Comparison of ENCODE assay signal across 12 cellular contexts in the genomic region with DNA sequence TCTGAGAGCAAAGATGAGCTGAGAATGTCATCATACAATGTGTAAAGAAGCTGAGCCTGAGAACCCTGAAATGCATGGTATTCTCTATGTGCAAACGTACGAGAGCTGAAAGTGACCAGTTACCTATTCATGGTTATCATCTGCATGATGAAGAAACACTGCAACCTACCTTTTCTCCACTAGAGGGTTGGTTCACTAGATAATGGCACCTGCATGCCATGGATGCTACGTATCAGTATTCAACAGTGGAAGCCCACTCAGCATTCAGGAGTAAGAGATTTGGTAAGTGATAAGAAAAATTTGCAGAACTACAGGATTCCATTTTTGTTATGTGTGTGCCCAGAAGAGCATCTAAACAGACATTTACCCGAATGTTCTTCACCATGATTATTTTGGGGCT.
DNase-seq lines count a peak whose midpoint lies in the region; ATAC-seq, FAIRE-seq and TF ChIP-seq lines count a peak whose summit lies in the region.
"Had no signal": no experiment of that assay in that cellular context is flagged by ENCODE, and none has a peak within 500 bp of the region (broad histone marks: within the 10 kb centered on the region; RNA-seq: fewer than 3 reads in every experiment).

No MANE protein-coding gene starts in this region.

- TF ChIP-seq CTCF in PC-9 (conservative IDR thresholded peaks at IDR 0.05) (peak; percentile 68), gastrocnemius medialis (IDR thresholded peaks at IDR 0.05 in 4 of 5, conservative IDR thresholded peaks at IDR 0.05 in 1 of 5) (no peak)

- no peak overlapping the region for H2AFZ ChIP-seq in PC-9

- no peaks in the 10 kb centered on the region for H3K4me1 ChIP-seq in PC-9 (replicated peaks; ENCODE audit: insufficient read depth)
- H3K4me1 ChIP-seq in gastrocnemius medialis: no peaks in the 10 kb centered on the region
- H3K4me1 ChIP-seq: foreskin keratinocyte had no signal

- no peak overlapping the region for H3K27ac ChIP-seq in PC-9
- no peak overlapping the region for H3K27ac ChIP-seq in gastrocnemius medialis
- H3K27ac ChIP-seq: foreskin keratinocyte had no signal

- peak; percentile 26 for DNase-seq in COR-L47 (lab: John Stamatoyannopoulos, UW)
- DNase-seq in HT-29 (ENCODE audit: low spot score): peak; percentile 56
- DNase-seq in PC-9: peak in 1 of 2 experiments; percentile 43
- DNase-seq in left colon: no peak
- DNase-seq in mucosa of gallbladder (ENCODE audit: low spot score): no peak
- no peak for DNase-seq in amniotic stem cell (lab: John Stamatoyannopoulos, UW)
- no peak for DNase-seq in HTR-8/SVneo (ENCODE audit: insufficient read length, low spot score)
- DNase-seq in gastrocnemius medialis: no peak
- DNase-seq: activated CD4-positive, alpha-beta T cell treated with anti-CD3 and anti-CD28 coated beads, Interleukin-2, amount 50 U/mL, for 1 hour; activated naive CD4-positive, alpha-beta T cell; cortex of kidney; foreskin keratinocyte had no signal

- H3K9me3 ChIP-seq in PC-9 (ENCODE audit: insufficient read depth, low read depth): no peaks in the 10 kb centered on the region
- no peaks in the 10 kb centered on the region for H3K9me3 ChIP-seq in gastrocnemius medialis

- H3K36me3 ChIP-seq in PC-9 (ENCODE audit: low read depth): no peaks in the 10 kb centered on the region
- no peaks in the 10 kb centered on the region for H3K36me3 ChIP-seq in gastrocnemius medialis

- POLR2A ChIA-PET in PC-9 (lab: Charles Lee; ENCODE audit: unreplicated experiment): no interaction called here

- no peak for FAIRE-seq in HTR-8/SVneo (lab: Jason Lieb, UNC)

- no peaks in the 10 kb centered on the region for H3K79me2 ChIP-seq in PC-9 (ENCODE audit: low read depth)

- in situ Hi-C loops in gastrocnemius medialis (cut with MboI; ENCODE audit: low sequenced_read_pairs in 4 of 4): no loop called here

- no peak overlapping the region for H3K4me2 ChIP-seq in PC-9

- H3K9me2 ChIP-seq in PC-9 (ENCODE audit: insufficient read depth): no peaks in the 10 kb centered on the region; the same call in 1 of the 2 replicates

- ATAC-seq in left colon (peak; percentile 39), gastrocnemius medialis (no peak)
- ATAC-seq: foreskin keratinocyte had no signal

- intact Hi-C loops in PC-9 (cut with micrococcal nuclease; ENCODE audit: unreplicated experiment): no loop called here
- intact Hi-C loops in left colon (cut with DNase I, micrococcal nuclease): no loop called here
- intact Hi-C loops in gastrocnemius medialis (cut with DNase I; ENCODE audit: low total_unique reads): no loop called here

- no peak for TF ChIP-seq POLR2A in gastrocnemius medialis (IDR thresholded peaks at IDR 0.05)

- BruUV-seq in PC-9 (replicated peaks; lab: Mats Ljungman, UMichigan): no TSS peak

- H4K20me1 ChIP-seq in PC-9 (ENCODE audit: insufficient read depth): no peaks in the 10 kb centered on the region

- CTCF ChIA-PET in PC-9 (lab: Charles Lee): no interaction called here

- no peak overlapping the region for H3K4me3 ChIP-seq in PC-9
- no peak overlapping the region for H3K4me3 ChIP-seq in gastrocnemius medialis

- peaks cover 83% of the 10 kb centered on the region for H3K27me3 ChIP-seq in PC-9 (ENCODE audit: insufficient read depth, low read depth)
- H3K27me3 ChIP-seq in gastrocnemius medialis: no peaks in the 10 kb centered on the region
- H3K27me3 ChIP-seq: foreskin keratinocyte had no signal

- no peaks in the 10 kb centered on the region for H3F3A ChIP-seq in PC-9 (ENCODE audit: insufficient read depth, low read depth)

Comparison
In these comparisons a context has a peak if more than half of its experiments do, and no peak if none do; other contexts are left out.
1. DNase-seq: peak in COR-L47 (single experiment) and HT-29 (single experiment); none in left colon (0 of 2), mucosa of gallbladder (single experiment), amniotic stem cell (single experiment), HTR-8/SVneo (single experiment) and gastrocnemius medialis (0 of 2).